In the genomic region with DNA sequence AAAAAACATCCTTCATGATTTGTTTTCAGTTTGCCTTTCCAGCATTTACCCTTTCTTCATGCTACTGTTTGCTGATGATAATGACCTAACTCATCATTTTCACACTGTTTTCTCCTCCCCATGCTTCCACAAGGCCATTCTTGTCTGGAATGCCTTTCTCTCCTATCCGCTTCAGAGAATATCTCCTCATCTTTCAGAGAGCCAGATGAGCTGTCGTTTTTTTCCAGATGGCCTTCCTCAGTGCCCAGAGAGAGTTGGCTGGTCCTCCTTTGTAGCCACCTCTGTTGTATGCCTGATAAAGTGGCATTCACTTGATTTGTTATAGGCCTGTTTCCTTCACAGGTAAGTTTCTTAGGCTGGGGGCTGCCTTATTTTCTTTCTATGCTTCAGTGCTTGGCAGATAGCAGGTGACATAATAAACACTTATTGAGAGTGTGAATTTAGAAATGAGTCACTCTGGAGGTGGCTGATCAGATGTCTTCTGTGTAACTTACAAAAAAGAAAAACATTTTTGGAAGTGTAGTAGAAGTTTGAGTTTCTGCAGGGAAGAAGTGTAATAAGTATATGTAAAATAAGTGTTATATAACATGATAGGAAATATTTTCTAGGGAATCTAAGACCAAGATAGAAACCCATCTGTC, we compare ENCODE assay signal across 13 cellular contexts.
DNase-seq lines count a peak whose midpoint lies in the region; ATAC-seq and TF ChIP-seq lines count a peak whose summit lies in the region.
"Had no signal": no experiment of that assay in that cellular context is flagged by ENCODE, and none has a peak within 500 bp of the region (broad histone marks: within the 10 kb centered on the region; RNA-seq: fewer than 3 reads in every experiment).

No MANE protein-coding gene starts in this region.

- peak overlapping the region in 2 of 3 experiments; percentile 20 to 46 for H3K27ac Mint-ChIP-seq in nephron
- H3K27ac Mint-ChIP-seq: activated CD4-positive, alpha-beta memory T cell treated with anti-CD3 and anti-CD28 coated beads, Interleukin-2, amount 10 ng/mL, durations not matched to agents 7 days and 5 days had no signal

- H3K27ac ChIP-seq in body of pancreas = no peak overlapping the region

- peaks cover 4% of the 10 kb centered on the region for H3K9me3 Mint-ChIP-seq in nephron
- H3K9me3 Mint-ChIP-seq: activated CD4-positive, alpha-beta memory T cell treated with anti-CD3 and anti-CD28 coated beads, Interleukin-2, amount 10 ng/mL, durations not matched to agents 7 days and 5 days had no signal

- H3K36me3 ChIP-seq in body of pancreas (replicated peaks in 1 of 2; ENCODE audit: insufficient read depth in 1 of 2, low read depth in 2 of 2) = no peaks in the 10 kb centered on the region

- ATAC-seq in GM18907 (IDR thresholded peaks at IDR 0.05; ENCODE audit: unreplicated experiment) (peak; percentile 81), HG02571 (IDR thresholded peaks at IDR 0.05; ENCODE audit: unreplicated experiment) (peak; percentile 77), HG03520 (IDR thresholded peaks at IDR 0.05; ENCODE audit: unreplicated experiment) (peak; percentile 58), body of pancreas (no peak), HG03095 (IDR thresholded peaks at IDR 0.05; ENCODE audit: unreplicated experiment) (no peak)

- peaks cover 11% of the 10 kb centered on the region for H3K4me1 ChIP-seq in body of pancreas

- H3K4me3 Mint-ChIP-seq in nephron = no peak overlapping the region
- H3K4me3 Mint-ChIP-seq: activated CD4-positive, alpha-beta memory T cell treated with anti-CD3 and anti-CD28 coated beads, Interleukin-2, amount 10 ng/mL, durations not matched to agents 7 days and 5 days; neural crest cell had no signal

- WGBS in body of pancreas, 2 donors = 51 to 58% methylated on average over 2 of the region's 2 CpGs

- no peak overlapping the region for H3K4me3 ChIP-seq in body of pancreas

- no peaks in the 10 kb centered on the region for H3K27me3 Mint-ChIP-seq in nephron (ENCODE audit: low read depth)
- H3K27me3 Mint-ChIP-seq: activated CD4-positive, alpha-beta memory T cell treated with anti-CD3 and anti-CD28 coated beads, Interleukin-2, amount 10 ng/mL, durations not matched to agents 7 days and 5 days had no signal

- no peak for TF ChIP-seq CTCF in nephron (IDR thresholded peaks at IDR 0.05; ENCODE audit: unreplicated experiment in 3 of 3)
- TF ChIP-seq CTCF in body of pancreas (IDR thresholded peaks at IDR 0.05) = no peak

- peaks cover 47% of the 10 kb centered on the region for H3K4me1 Mint-ChIP-seq in nephron
- H3K4me1 Mint-ChIP-seq: activated CD4-positive, alpha-beta memory T cell treated with anti-CD3 and anti-CD28 coated beads, Interleukin-2, amount 10 ng/mL, durations not matched to agents 7 days and 5 days had no signal

- H3K9me3 ChIP-seq in body of pancreas = no peaks in the 10 kb centered on the region

- no peak for TF ChIP-seq POLR2A in body of pancreas (IDR thresholded peaks at IDR 0.05)

- intact Hi-C loops in body of pancreas (cut with DNase I) = no loop called here

- H3K27me3 ChIP-seq in body of pancreas = no peaks in the 10 kb centered on the region

- no peak for DNase-seq in stimulated activated CD4-positive, alpha-beta T cell treated with anti-CD3 and anti-CD28 coated beads, Interleukin-12 subunit alpha, Interleukin-12 subunit beta, amount 100 ng/mL, for 4 hours
- DNase-seq in body of pancreas = no peak
- DNase-seq in NCI-H1417 treated with DMSO at 0.1 percent for 48 hours (lab: John Stamatoyannopoulos, UW) = no peak
- DNase-seq: activated CD4-positive, alpha-beta memory T cell treated with anti-CD3 and anti-CD28 coated beads, Interleukin-2, amount 10 ng/mL, durations not matched to agents 7 days and 5 days; NCI-H526; stimulated activated CD4-positive, alpha-beta T cell treated with anti-CD3 and anti-CD28 coated beads, Interleukin-2, amount 100 ng/mL, for 24 hours; T-helper 1 cell had no signal

- H3K36me3 Mint-ChIP-seq in nephron (ENCODE audit: low read depth) = no peaks in the 10 kb centered on the region

Comparison
In these comparisons a context has a peak if more than half of its experiments do, and no peak if none do; other contexts are left out.
1. ATAC-seq: peak in GM18907 (single experiment), HG02571 (single experiment) and HG03520 (single experiment); none in body of pancreas (single experiment) and HG03095 (single experiment).